Comparison of ENCODE assay signal across 8 cellular contexts in genomic region chr9:764105-764524, GRCh38.
DNase-seq lines count a peak whose midpoint lies in the region; ATAC-seq lines count a peak whose summit lies in the region.

No MANE protein-coding gene starts in this region.

- intact Hi-C loops in left ventricle myocardium superior (cut with micrococcal nuclease): loop anchor here (5.0 kb wide), 1 partner anchor 152 kb away; no protein-coding TSS in a partner anchor

- ATAC-seq in GM18499 (IDR thresholded peaks at IDR 0.05; ENCODE audit: insufficient read depth, unreplicated experiment) (peak; percentile 63), HG03196 (IDR thresholded peaks at IDR 0.05; ENCODE audit: unreplicated experiment) (peak; percentile 95), left ventricle myocardium superior (peak; percentile 96)

- peak; percentile 81 for DNase-seq in AG08395 (ENCODE audit: low spot score)
- DNase-seq in NCI-H82 treated with DMSO at 0.1 percent for 48 hours (lab: John Stamatoyannopoulos, UW; ENCODE audit: unreplicated experiment): peak; percentile 21
- peak; percentile 26 for DNase-seq in activated naive CD4-positive, alpha-beta T cell treated with anti-CD3 and anti-CD28 coated beads, Interleukin-2, amount 50 U/mL, for 16 hours
- DNase-seq in left ventricle myocardium superior: peak; percentile 71
- peak; percentile 49 for DNase-seq in renal cortical epithelial cell (ENCODE audit: low read depth)
- no peak for DNase-seq in NCI-H187 (lab: John Stamatoyannopoulos, UW)

Comparison
In these comparisons a context has a peak if more than half of its experiments do, and no peak if none do; other contexts are left out.
1. DNase-seq: peak in AG08395 (single experiment), NCI-H82 treated with DMSO at 0.1 percent for 48 hours (single experiment), activated naive CD4-positive, alpha-beta T cell treated with anti-CD3 and anti-CD28 coated beads, Interleukin-2, amount 50 U/mL, for 16 hours (single experiment), left ventricle myocardium superior (single experiment) and renal cortical epithelial cell (single experiment); none in NCI-H187 (0 of 2).
2. Peak in every context shown above with its lines, with median percentiles within 50 percentile points of each other: ATAC-seq.